In genomic region chr1:201450721-201451291, GRCh38 we compare ENCODE assay signal across 9 cellular contexts. TPM values are rescaled to one million over a fixed set of nuclear protein-coding genes. Genes with fewer than 3 reads are reported as not detected.
DNase-seq lines count a peak whose midpoint lies in the region; ATAC-seq and TF ChIP-seq lines count a peak whose summit lies in the region.
"Had no signal": no experiment of that assay in that cellular context is flagged by ENCODE, and none has a peak within 500 bp of the region (broad histone marks: within the 10 kb centered on the region; RNA-seq: fewer than 3 reads in every experiment).

No MANE protein-coding gene starts in this region.

- no peak overlapping the region for H3K27ac Mint-ChIP-seq in activated T-helper 17 cell treated with anti-CD3 and anti-CD28 coated beads, Interleukin-2, amount 50 U/mL, for 72 hours

- no peaks in the 10 kb centered on the region for H3K36me3 Mint-ChIP-seq in activated T-helper 17 cell treated with anti-CD3 and anti-CD28 coated beads, Interleukin-2, amount 50 U/mL, for 72 hours (ENCODE audit: low read depth)

- H3K4me3 ChIP-seq in SJSA1 (no peak overlapping the region), psoas muscle (no peak overlapping the region)

- H3K27me3 Mint-ChIP-seq in activated T-helper 17 cell treated with anti-CD3 and anti-CD28 coated beads, Interleukin-2, amount 50 U/mL, for 72 hours, result peaks cover 18% of the 10 kb centered on the region

- DNase-seq in ELR (ENCODE audit: low read depth), result peak; percentile 72
- DNase-seq in SJSA1 (ENCODE audit: low read depth in 1 of 2, low spot score in 2 of 2), result peak; percentile 74 to 84
- peak; percentile 85 for DNase-seq in globus pallidus (ENCODE audit: low spot score)
- DNase-seq in psoas muscle, result peak; percentile 74 to 77
- no peak for DNase-seq in NCI-H128 (lab: John Stamatoyannopoulos, UW; ENCODE audit: unreplicated experiment)

- H3K4me1 Mint-ChIP-seq in activated T-helper 17 cell treated with anti-CD3 and anti-CD28 coated beads, Interleukin-2, amount 50 U/mL, for 72 hours, result peaks cover 14% of the 10 kb centered on the region

- H3K9me3 ChIP-seq in SJSA1 (replicated peaks), result no peaks in the 10 kb centered on the region
- H3K9me3 ChIP-seq in psoas muscle, result no peaks in the 10 kb centered on the region

- TF ChIP-seq CTCF in psoas muscle (IDR thresholded peaks at IDR 0.05), result no peak

- ATAC-seq in psoas muscle (peak in 3 of 4 donors; percentile 25 to 67 (median 29)), HG02763 (IDR thresholded peaks at IDR 0.05; ENCODE audit: unreplicated experiment) (no peak), HG03565 (IDR thresholded peaks at IDR 0.05; ENCODE audit: unreplicated experiment) (no peak)
- no peak for ATAC-seq in activated T-helper 17 cell treated with anti-CD3 and anti-CD28 coated beads, Interleukin-2, amount 50 U/mL, for 72 hours (replicated peaks)

- H3K27me3 ChIP-seq in SJSA1 (replicated peaks), result no peaks in the 10 kb centered on the region
- H3K27me3 ChIP-seq in psoas muscle (ENCODE audit: insufficient read depth in 3 of 3, low read length in 2 of 3), result peaks cover 0 to 1% (median 0%) of the 10 kb centered on the region in 3 donors

- H3K27ac ChIP-seq in SJSA1 (peak overlapping the region; percentile 29; the same call in 1 of the 2 replicates), psoas muscle (no peak overlapping the region)

- H3K36me3 ChIP-seq in SJSA1 (no peaks in the 10 kb centered on the region), psoas muscle (ENCODE audit: insufficient read depth in 1 of 2, low read depth in 1 of 2) (no peaks in the 10 kb centered on the region)

- H3K4me3 Mint-ChIP-seq in activated T-helper 17 cell treated with anti-CD3 and anti-CD28 coated beads, Interleukin-2, amount 50 U/mL, for 72 hours, result no peak overlapping the region
- H3K4me3 Mint-ChIP-seq: central memory CD8-positive, alpha-beta T cell had no signal

- WGBS in psoas muscle, 3 donors, result 30 to 33% (median 32%) methylated on average over 12 of the region's 12 CpGs

- H3K9me3 Mint-ChIP-seq in activated T-helper 17 cell treated with anti-CD3 and anti-CD28 coated beads, Interleukin-2, amount 50 U/mL, for 72 hours, result no peaks in the 10 kb centered on the region
- H3K9me3 Mint-ChIP-seq: central memory CD8-positive, alpha-beta T cell had no signal

- H3K4me1 ChIP-seq in SJSA1 (replicated peaks), result peaks cover 41% of the 10 kb centered on the region
- peaks cover 29% of the 10 kb centered on the region for H3K4me1 ChIP-seq in psoas muscle

- intact Hi-C loops in psoas muscle (cut with DNase I), result no loop called here

RNA-seq across cellular contexts. Expression of gene PHLDA3, which starts 18.2 kb away (rescaled TPM):
- total RNA-seq in SJSA1 (2014; rRNA removed; shearing (Covaris generic)), result 36.7 and 75.0 TPM in 2 replicates
- total RNA-seq in psoas muscle, result 100 to 1,000 TPM in 1 of 4 donors, 10 to 100 TPM in 3; 41.8 to 116 (median 78.9) TPM
- 10 to 100 TPM; 42.3 to 62.4 (median 55.1) TPM for polyA plus RNA-seq in psoas muscle
- 10 to 100 TPM in 1 of 2 donors, 1 to 10 TPM in 1; 9.4 to 21.0 TPM for total RNA-seq in activated T-helper 17 cell treated with anti-CD3 and anti-CD28 coated beads, Interleukin-2, amount 50 U/mL, for 72 hours

RNA-seq across cellular contexts. Expression of gene TNNI1, which starts 29.3 kb away (rescaled TPM):
- total RNA-seq in SJSA1 (2014; rRNA removed; shearing (Covaris generic)), result not detected in 2 replicates
- 1,000 to 10,000 TPM; 2,137 to 4,600 (median 3,389) TPM for total RNA-seq in psoas muscle
- 1,000 to 10,000 TPM in 2 of 3 donors, 100 to 1,000 TPM in 1; 734 to 2,687 (median 2,500) TPM for polyA plus RNA-seq in psoas muscle
- not detected for total RNA-seq in activated T-helper 17 cell treated with anti-CD3 and anti-CD28 coated beads, Interleukin-2, amount 50 U/mL, for 72 hours

RNA-seq across cellular contexts. Expression of gene LAD1, which starts 51.7 kb away (rescaled TPM):
- total RNA-seq in SJSA1 (2014; rRNA removed; shearing (Covaris generic)), result not detected in 2 replicates
- total RNA-seq in psoas muscle, result 10 to 100 TPM in 2 of 4 donors, 1 to 10 TPM in 1, under 1 TPM in 1; 0.92 to 17.7 (median 6.0) TPM
- 1 to 10 TPM in 2 of 3 donors, under 1 TPM in 1; 0.23 to 7.4 (median 5.4) TPM for polyA plus RNA-seq in psoas muscle
- total RNA-seq in activated T-helper 17 cell treated with anti-CD3 and anti-CD28 coated beads, Interleukin-2, amount 50 U/mL, for 72 hours, result not detected

RNA-seq across cellular contexts. Expression of gene CSRP1, which starts 56.1 kb away (rescaled TPM):
- 1,173 and 1,377 TPM in 2 replicates for total RNA-seq in SJSA1 (2014; rRNA removed; shearing (Covaris generic))
- 10 to 100 TPM; 14.7 to 27.7 (median 24.3) TPM for total RNA-seq in psoas muscle
- 10 to 100 TPM; 21.1 to 26.4 (median 23.2) TPM for polyA plus RNA-seq in psoas muscle
- total RNA-seq in activated T-helper 17 cell treated with anti-CD3 and anti-CD28 coated beads, Interleukin-2, amount 50 U/mL, for 72 hours, result 10 to 100 TPM; 25.0 to 51.1 TPM

Comparison
In these comparisons a context has a peak if more than half of its experiments do, and no peak if none do; other contexts are left out.
1. ATAC-seq: peak in psoas muscle (3 of 4); none in HG02763 (single experiment), activated T-helper 17 cell treated with anti-CD3 and anti-CD28 coated beads, Interleukin-2, amount 50 U/mL, for 72 hours (single experiment) and HG03565 (single experiment).
2. RNA of gene TNNI1, which starts 29.3 kb away (total RNA-seq): 2,137 to 4,600 TPM in psoas muscle; not detected in SJSA1 and not detected in activated T-helper 17 cell treated with anti-CD3 and anti-CD28 coated beads, Interleukin-2, amount 50 U/mL, for 72 hours; every median in the first group is over 1,000 times any median in the second.